31 cellular contexts compared by ENCODE assay signal in the genomic region with DNA sequence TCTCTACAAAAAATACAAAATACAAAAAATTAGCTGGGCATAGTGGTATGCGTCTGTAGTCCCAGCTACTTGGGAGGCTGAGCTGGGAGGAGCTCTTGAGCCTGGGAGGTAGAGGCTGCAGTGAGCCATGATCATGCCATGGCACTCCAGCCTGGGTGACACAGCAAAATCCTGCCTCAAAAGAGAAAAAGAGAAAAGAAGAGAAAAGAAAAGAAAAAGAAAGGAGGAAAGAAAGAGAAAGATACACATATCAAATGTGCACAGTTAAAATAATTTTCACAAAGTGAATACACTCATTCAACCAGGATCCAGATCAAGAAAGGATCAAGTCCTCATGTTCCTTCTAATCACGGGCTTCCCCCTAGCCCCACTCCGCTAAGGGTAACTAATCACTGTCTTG.
"Had no signal": no experiment of that assay in that cellular context is flagged by ENCODE, and none has a peak within 500 bp of the region (broad histone marks: within the 10 kb centered on the region; RNA-seq: fewer than 3 reads in every experiment).

No MANE protein-coding gene starts in this region.

- ATAC-seq: left colon; left lung; lower lobe of right lung; naive thymus-derived CD8-positive, alpha-beta T cell; pancreas; right cardiac atrium; sciatic nerve; stimulated activated naive B cell treated with anti-CD40 and anti-IgM and Interleukin-4, amounts not matched to agents 10 μg/mL and 1 μg/mL and 100 μg/mL, for 72 hours; stimulated activated naive CD8-positive, alpha-beta T cell treated with anti-CD3 and anti-CD28 coated beads, Interleukin-15, Interleukin-2, amounts not matched to agents 100 U/mL and 50 U/mL, for 24 hours had no signal

- FAIRE-seq: islet of Langerhans, kidney, pancreas had no signal

- H3K9me3 Mint-ChIP-seq: immature natural killer cell; naive thymus-derived CD8-positive, alpha-beta T cell; nephron; neural crest cell; stimulated activated naive B cell treated with anti-CD40 and anti-IgM and Interleukin-4, amounts not matched to agents 10 μg/mL and 1 μg/mL and 100 μg/mL, for 72 hours had no signal

- H3K4me3 ChIP-seq: left lung, lower lobe of right lung, pancreas, prostate gland, skin epidermis, stomach, testis, thyroid gland, transverse colon, upper lobe of left lung, vagina had no signal

- H3K4me1 ChIP-seq: prostate gland, testis, thyroid gland had no signal

- H3K27me3 ChIP-seq: left lung, pancreas, stomach, testis, thyroid gland, transverse colon, upper lobe of left lung, vagina had no signal

- H3K27me3 Mint-ChIP-seq: naive thymus-derived CD8-positive, alpha-beta T cell; stimulated activated naive B cell treated with anti-CD40 and anti-IgM and Interleukin-4, amounts not matched to agents 10 μg/mL and 1 μg/mL and 100 μg/mL, for 72 hours had no signal

- H3K4me1 Mint-ChIP-seq: immature natural killer cell; nephron; neural crest cell; stimulated activated naive B cell treated with anti-CD40 and anti-IgM and Interleukin-4, amounts not matched to agents 10 μg/mL and 1 μg/mL and 100 μg/mL, for 72 hours had no signal

- H3K9me3 ChIP-seq: left lung, lower lobe of right lung, pancreas, prostate gland, stomach, testis, thyroid gland, transverse colon, upper lobe of left lung, vagina had no signal

- DNase-seq: immature natural killer cell; kidney; left colon; left lung; lower lobe of right lung; mammary epithelial cell; mesenchymal stem cell; naive thymus-derived CD8-positive, alpha-beta T cell; nucleus accumbens; pancreas; posterior cingulate gyrus; retina; right cardiac atrium; stimulated activated CD4-positive, alpha-beta T cell treated with anti-CD3 and anti-CD28 coated beads, Interleukin-12 subunit alpha, Interleukin-12 subunit beta, amount 100 ng/mL, for 4 hours; stimulated activated CD4-positive, alpha-beta T cell treated with anti-CD3 and anti-CD28 coated beads, Interleukin-15, amount 100 ng/mL, for 24 hours; stimulated activated CD4-positive, alpha-beta T cell treated with anti-CD3 and anti-CD28 coated beads, Interleukin-2, amount 100 ng/mL, for 24 hours; stimulated activated CD4-positive, alpha-beta T cell treated with anti-CD3 and anti-CD28 coated beads, Interleukin-4, amount 100 ng/mL, for 1 hour; stimulated activated naive B cell treated with anti-CD40 and anti-IgM and Interleukin-4, amounts not matched to agents 10 μg/mL and 1 μg/mL and 100 μg/mL, for 72 hours; stimulated activated naive CD8-positive, alpha-beta T cell treated with anti-CD3 and anti-CD28 coated beads, Interleukin-15, Interleukin-2, amounts not matched to agents 100 U/mL and 50 U/mL, for 24 hours; stomach; testis; thyroid gland; transverse colon; upper lobe of left lung had no signal

- H3K4me3 Mint-ChIP-seq: immature natural killer cell; naive thymus-derived CD8-positive, alpha-beta T cell; nephron; neural crest cell; stimulated activated naive B cell treated with anti-CD40 and anti-IgM and Interleukin-4, amounts not matched to agents 10 μg/mL and 1 μg/mL and 100 μg/mL, for 72 hours had no signal

- H3K27ac Mint-ChIP-seq: immature natural killer cell; nephron; stimulated activated naive B cell treated with anti-CD40 and anti-IgM and Interleukin-4, amounts not matched to agents 10 μg/mL and 1 μg/mL and 100 μg/mL, for 72 hours had no signal

- H3K27ac ChIP-seq: left lung, lower lobe of right lung, pancreas, prostate gland, skin epidermis, stomach, testis, thyroid gland, transverse colon, upper lobe of left lung, vagina had no signal
